1 cellular context compared by ENCODE assay signal in genomic region chr16:46743232-46743719, GRCh38.
TF ChIP-seq lines count a peak whose summit lies in the region.

No MANE protein-coding gene starts in this region.

TF ChIP-seq in GM23338, 12 proteins besides CTCF, POLR2A, EP300 and RAD21 (continued from another document):
- TF ChIP-seq ZNF462 (CRISPR knock-in tag; IDR thresholded peaks at IDR 0.05), result no peak
TF ChIP-seq in GM23338: peak in this region for 0.
